Comparison of ENCODE assay signal across 19 cellular contexts in genomic region chr1:61207416-61207815, GRCh38.
DNase-seq lines count a peak whose midpoint lies in the region; ATAC-seq lines count a peak whose summit lies in the region.
"Had no signal": no experiment of that assay in that cellular context is flagged by ENCODE, and none has a peak within 500 bp of the region (broad histone marks: within the 10 kb centered on the region; RNA-seq: fewer than 3 reads in every experiment).

No MANE protein-coding gene starts in this region.

- ATAC-seq in HG03342 (IDR thresholded peaks at IDR 0.05; ENCODE audit: unreplicated experiment), result no peak
- no peak for ATAC-seq in GM21528 (IDR thresholded peaks at IDR 0.05; ENCODE audit: low FRiP score, unreplicated experiment)
- no peak for ATAC-seq in HG03139 (IDR thresholded peaks at IDR 0.05; ENCODE audit: unreplicated experiment)
- ATAC-seq: GM12878, GM23338, Right ventricle myocardium inferior had no signal

- DNase-seq in RPMI7951 (ENCODE audit: low read depth) (peak; percentile 5), glomerular visceral epithelial cell (ENCODE audit: extremely low spot score) (peak; percentile 66), midbrain (lab: John Stamatoyannopoulos, UW) (peak; percentile 27), DMS153 treated with DMSO at 0.1 percent for 48 hours (lab: John Stamatoyannopoulos, UW; ENCODE audit: unreplicated experiment) (no peak)
- DNase-seq: AML-193; CD8-positive, alpha-beta memory T cell; DMS79 treated with DMSO at 0.1 percent for 48 hours; IMR-90; NCI-H1105 treated with DMSO at 0.1 percent for 48 hours; NCI-H1694; NCI-H2081 treated with DMSO at 0.1 percent for 48 hours; NCI-H524 treated with DMSO at 0.1 percent for 48 hours; Peyer's patch had no signal
